In genomic region chr7:134458806-134459698, GRCh38 we compare ENCODE assay signal across 1 cellular context.
TF ChIP-seq lines count a peak whose summit lies in the region.

Gene AKR1B1, minus strand, starts transcription at chr7:134459100. Its CDS starts 38 bp downstream, at chr7:134459062.

TF ChIP-seq in HepG2, 621 proteins besides CTCF, POLR2A, EP300 and RAD21 (continued from another document and continues in another):
- 0 out of 2 replicates have a peak, but pooled peaks have one; percentile 23 for TF ChIP-seq ZHX2 (IDR thresholded peaks at IDR 0.05; ENCODE audit: low read depth)
- no peak for TF ChIP-seq ZHX2 (CRISPR knock-in tag; IDR thresholded peaks at IDR 0.05; ENCODE audit: borderline replicate concordance)
- no peak for TF ChIP-seq PAX8 (CRISPR knock-in tag; IDR thresholded peaks at IDR 0.05; ENCODE audit: borderline replicate concordance)
- no peak for TF ChIP-seq ZNF496 (CRISPR knock-in tag; IDR thresholded peaks at IDR 0.05; ENCODE audit: insufficient replicate concordance)
- no peak for TF ChIP-seq NCOA2 (CRISPR knock-in tag; IDR thresholded peaks at IDR 0.05)
- peak; percentile 57; the same call in 1 of the 2 replicates for TF ChIP-seq PHF20 (CRISPR knock-in tag; IDR thresholded peaks at IDR 0.05)
- no peak; the same call in 1 of the 2 replicates for TF ChIP-seq ZNF704 (CRISPR knock-in tag; IDR thresholded peaks at IDR 0.05; ENCODE audit: borderline replicate concordance)
- TF ChIP-seq ARID3A (IDR thresholded peaks at IDR 0.05; ENCODE audit: low read depth, low read length) = no peak
- TF ChIP-seq ZNF138 (CRISPR knock-in tag; IDR thresholded peaks at IDR 0.05; ENCODE audit: low read depth) = peak; percentile 74; the same call in 1 of the 2 replicates
- no peak for TF ChIP-seq ZNF101 (CRISPR knock-in tag; IDR thresholded peaks at IDR 0.05; ENCODE audit: borderline replicate concordance, low read depth)
- no peak for TF ChIP-seq ZKSCAN5 (CRISPR knock-in tag; IDR thresholded peaks at IDR 0.05)
- no peak for TF ChIP-seq ZNF251 (CRISPR knock-in tag; IDR thresholded peaks at IDR 0.05)
- TF ChIP-seq ZIK1 (CRISPR knock-in tag; IDR thresholded peaks at IDR 0.05; ENCODE audit: borderline replicate concordance, low read depth) = no peak; the same call in 1 of the 2 replicates
- TF ChIP-seq BRCA1 (CRISPR knock-in tag; IDR thresholded peaks at IDR 0.05) = no peak
- no peak for TF ChIP-seq MAFG (CRISPR knock-in tag; IDR thresholded peaks at IDR 0.05)
- TF ChIP-seq ARNTL (CRISPR knock-in tag; IDR thresholded peaks at IDR 0.05) = no peak
- peak; percentile 81 for TF ChIP-seq ZNF747 (CRISPR knock-in tag; IDR thresholded peaks at IDR 0.05; ENCODE audit: borderline replicate concordance)
- TF ChIP-seq NCOA5 (CRISPR knock-in tag; IDR thresholded peaks at IDR 0.05) = no peak
- TF ChIP-seq ZNF687 (CRISPR knock-in tag; IDR thresholded peaks at IDR 0.05) = peak; percentile 87
- peak; percentile 68; the same call in 1 of the 2 replicates for TF ChIP-seq IKZF5 (CRISPR knock-in tag; IDR thresholded peaks at IDR 0.05)
- TF ChIP-seq AGO1 (IDR thresholded peaks at IDR 0.05; ENCODE audit: low read depth, low read length, poor library complexity, severe bottlenecking) = no peak
- TF ChIP-seq ZNF460 (CRISPR knock-in tag; IDR thresholded peaks at IDR 0.05; ENCODE audit: borderline replicate concordance) = no peak
- peak; percentile 66; the same call in 1 of the 2 replicates for TF ChIP-seq ZBTB26 (CRISPR knock-in tag; IDR thresholded peaks at IDR 0.05; ENCODE audit: borderline replicate concordance)
- 0 out of 2 replicates have a peak, but pooled peaks have one; percentile 65 for TF ChIP-seq ZNF619 (CRISPR knock-in tag; IDR thresholded peaks at IDR 0.05)
- TF ChIP-seq ZNF281 (CRISPR knock-in tag; IDR thresholded peaks at IDR 0.05; ENCODE audit: borderline replicate concordance) = no peak
- TF ChIP-seq SIN3A (IDR thresholded peaks at IDR 0.05; ENCODE audit: borderline replicate concordance, low read depth, low read length) = peak; percentile 33; the same call in 1 of the 2 replicates
- no peak for TF ChIP-seq ADNP (CRISPR knock-in tag; IDR thresholded peaks at IDR 0.05)
- TF ChIP-seq ZFX (CRISPR knock-in tag; IDR thresholded peaks at IDR 0.05; ENCODE audit: low read depth) = peak; percentile 96
- no peak; the same call in 1 of the 2 replicates for TF ChIP-seq SMAD3 (CRISPR knock-in tag; IDR thresholded peaks at IDR 0.05)
- no peak for TF ChIP-seq ZNF264 (CRISPR knock-in tag; IDR thresholded peaks at IDR 0.05)
- no peak for TF ChIP-seq SCMH1 (CRISPR knock-in tag; IDR thresholded peaks at IDR 0.05; ENCODE audit: borderline replicate concordance)
- TF ChIP-seq CAMTA2 (CRISPR knock-in tag; IDR thresholded peaks at IDR 0.05; ENCODE audit: borderline replicate concordance) = 0 out of 2 replicates have a peak, but pooled peaks have one; percentile 53
- TF ChIP-seq ZNF773 (CRISPR knock-in tag; IDR thresholded peaks at IDR 0.05; ENCODE audit: borderline replicate concordance) = no peak
- TF ChIP-seq FOXK2 (IDR thresholded peaks at IDR 0.05) = no peak
- TF ChIP-seq ZKSCAN1 (IDR thresholded peaks at IDR 0.05; ENCODE audit: low read length) = no peak
- 0 out of 2 replicates have a peak, but pooled peaks have one; percentile 36 for TF ChIP-seq ZNF800 (CRISPR knock-in tag; IDR thresholded peaks at IDR 0.05)
- TF ChIP-seq RFX5 (IDR thresholded peaks at IDR 0.05; ENCODE audit: low read depth, low read length) = peak; percentile 29; the same call in 1 of the 2 replicates
- peak; percentile 72 for TF ChIP-seq GATAD1 (CRISPR knock-in tag; IDR thresholded peaks at IDR 0.05)
- peak; percentile 40; the same call in 1 of the 2 replicates for TF ChIP-seq ZMYM2 (CRISPR knock-in tag; IDR thresholded peaks at IDR 0.05)
- 0 out of 2 replicates have a peak, but pooled peaks have one; percentile 71 for TF ChIP-seq ZNF224 (CRISPR knock-in tag; IDR thresholded peaks at IDR 0.05)
- TF ChIP-seq ATF7 (IDR thresholded peaks at IDR 0.05) = no peak
- no peak for TF ChIP-seq ATF7 (CRISPR knock-in tag; IDR thresholded peaks at IDR 0.05)
- TF ChIP-seq PCBP1 (IDR thresholded peaks at IDR 0.05; ENCODE audit: borderline replicate concordance, low read depth, low read length) = no peak
- TF ChIP-seq ZNF12 (CRISPR knock-in tag; IDR thresholded peaks at IDR 0.05) = no peak
